9 cellular contexts compared by ENCODE assay signal in genomic region chr17:44707755-44708400, GRCh38. TPM values are rescaled to one million over a fixed set of nuclear protein-coding genes. Genes with fewer than 3 reads are reported as not detected.
DNase-seq lines count a peak whose midpoint lies in the region; ATAC-seq lines count a peak whose summit lies in the region.
"Had no signal": no experiment of that assay in that cellular context is flagged by ENCODE, and none has a peak within 500 bp of the region (broad histone marks: within the 10 kb centered on the region; RNA-seq: fewer than 3 reads in every experiment).

No MANE protein-coding gene starts in this region.

- no peaks in the 10 kb centered on the region for H3K9me3 Mint-ChIP-seq in naive thymus-derived CD4-positive, alpha-beta T cell
- H3K9me3 Mint-ChIP-seq: activated CD4-positive, alpha-beta T cell treated with anti-CD3 and anti-CD28 coated beads, Interleukin-2, amount 10 ng/mL, durations not matched to agents 24 days and 14 days had no signal

- no peaks in the 10 kb centered on the region for H3K36me3 Mint-ChIP-seq in naive thymus-derived CD4-positive, alpha-beta T cell

- peaks cover 0 to 9% (median 4%) of the 10 kb centered on the region in 5 donors for H3K27me3 Mint-ChIP-seq in naive thymus-derived CD4-positive, alpha-beta T cell

- H4K20me1 ChIP-seq in BLaER1, result no peaks in the 10 kb centered on the region

- H3K27ac ChIP-seq in BLaER1, result peak overlapping the region; percentile 81
- peak overlapping the region; percentile 56 for H3K27ac ChIP-seq in effector memory CD4-positive, alpha-beta T cell (ENCODE audit: insufficient read depth, low read length, poor library complexity, severe bottlenecking)
- H3K27ac ChIP-seq in naive thymus-derived CD4-positive, alpha-beta T cell (ENCODE audit: low read depth, low read length), result peak overlapping the region; percentile 62

- H3K4me1 Mint-ChIP-seq in naive thymus-derived CD4-positive, alpha-beta T cell, result peaks cover 0 to 7% (median 4%) of the 10 kb centered on the region in 7 donors

- peak overlapping the region; percentile 90 for H3K4me2 ChIP-seq in BLaER1

- H3K4me1 ChIP-seq in BLaER1, result peaks cover 22% of the 10 kb centered on the region
- peaks cover 3% of the 10 kb centered on the region for H3K4me1 ChIP-seq in effector memory CD4-positive, alpha-beta T cell (ENCODE audit: control insufficient read depth, insufficient read depth, low read length, poor library complexity, severe bottlenecking)
- H3K4me1 ChIP-seq in naive thymus-derived CD4-positive, alpha-beta T cell (ENCODE audit: control insufficient read depth in 2 of 2, insufficient read depth in 2 of 2, low read length in 2 of 2), result peaks cover 14 to 15% of the 10 kb centered on the region in 2 donors

- H3K27me3 ChIP-seq in BLaER1, result no peaks in the 10 kb centered on the region
- no peaks in the 10 kb centered on the region for H3K27me3 ChIP-seq in MG63
- H3K27me3 ChIP-seq in effector memory CD4-positive, alpha-beta T cell (replicated peaks; ENCODE audit: control insufficient read depth, insufficient read depth, low read length, poor library complexity, severe bottlenecking), result no peaks in the 10 kb centered on the region
- H3K27me3 ChIP-seq in naive thymus-derived CD4-positive, alpha-beta T cell (ENCODE audit: control insufficient read depth in 2 of 2, insufficient read depth in 2 of 2, low read length in 2 of 2), result no peaks in the 10 kb centered on the region

- H3K4me3 Mint-ChIP-seq in naive thymus-derived CD4-positive, alpha-beta T cell, result no peak overlapping the region
- H3K4me3 Mint-ChIP-seq: activated CD4-positive, alpha-beta T cell treated with anti-CD3 and anti-CD28 coated beads, Interleukin-2, amount 10 ng/mL, durations not matched to agents 24 days and 14 days had no signal

- CTCF ChIA-PET in naive thymus-derived CD4-positive, alpha-beta T cell (lab: Charles Lee), result interaction anchor here (1.0 to 1.2 kb wide), 2 partner anchors 17 to 18 kb away, joined by 4 to 6 read pairs; partner anchors contain the start of gene CCDC43

- H3K4me3 ChIP-seq in BLaER1, result peak overlapping the region; percentile 88
- H3K4me3 ChIP-seq in MG63, result peak overlapping the region; percentile 90
- peak overlapping the region; percentile 98 for H3K4me3 ChIP-seq in effector memory CD4-positive, alpha-beta T cell (ENCODE audit: insufficient read depth, low read depth, low read length, poor library complexity, severe bottlenecking)
- H3K4me3 ChIP-seq in naive thymus-derived CD4-positive, alpha-beta T cell (ENCODE audit: low read length), result peak overlapping the region; percentile 91

- H3K36me3 ChIP-seq in BLaER1 (peaks cover 16% of the 10 kb centered on the region), MG63 (peaks cover 4% of the 10 kb centered on the region; the same call in 1 of the 2 replicates)
- H3K36me3 ChIP-seq in effector memory CD4-positive, alpha-beta T cell (ENCODE audit: control insufficient read depth, insufficient read depth, low read length), result no peaks in the 10 kb centered on the region
- peaks cover 0 to 5% (median 0%) of the 10 kb centered on the region in 3 experiments for H3K36me3 ChIP-seq in naive thymus-derived CD4-positive, alpha-beta T cell (ENCODE audit: control insufficient read depth in 2 of 3, insufficient read depth in 3 of 3, low read length in 3 of 3)

- H3K9me3 ChIP-seq in BLaER1 (no peaks in the 10 kb centered on the region), MG63 (no peaks in the 10 kb centered on the region)
- H3K9me3 ChIP-seq in effector memory CD4-positive, alpha-beta T cell (ENCODE audit: control insufficient read depth, low read length), result no peaks in the 10 kb centered on the region
- no peaks in the 10 kb centered on the region for H3K9me3 ChIP-seq in naive thymus-derived CD4-positive, alpha-beta T cell (ENCODE audit: control insufficient read depth in 2 of 3, low read length in 3 of 3)

- POLR2A ChIA-PET in naive thymus-derived CD4-positive, alpha-beta T cell (lab: Charles Lee), result interaction anchor here (0.6 to 3.7 kb wide), 6 partner anchors 11 to 633 kb away, joined by 3 to 32 read pairs (median 3); partner anchors contain the start of gene CCDC43

- ATAC-seq in naive thymus-derived CD4-positive, alpha-beta T cell, result no peak
- no peak for ATAC-seq in GM18909 (IDR thresholded peaks at IDR 0.05; ENCODE audit: poor library complexity, unreplicated experiment)

- DNase-seq in MG63 (no peak), NCI-H2081 (lab: John Stamatoyannopoulos, UW) (no peak), mucosa of gallbladder (ENCODE audit: low spot score) (no peak), retina (no peak)
- DNase-seq in effector memory CD4-positive, alpha-beta T cell, result no peak
- DNase-seq in naive thymus-derived CD4-positive, alpha-beta T cell, result peak in 1 of 9 donors; percentile 22

- no peak overlapping the region for H3K27ac Mint-ChIP-seq in naive thymus-derived CD4-positive, alpha-beta T cell
- H3K27ac Mint-ChIP-seq: activated CD4-positive, alpha-beta T cell treated with anti-CD3 and anti-CD28 coated beads, Interleukin-2, amount 10 ng/mL, durations not matched to agents 24 days and 14 days had no signal

- intact Hi-C loops in naive thymus-derived CD4-positive, alpha-beta T cell (cut with micrococcal nuclease), result loop anchor here (1.0 to 10.0 kb wide), 4 partner anchors 19 to 191 kb away; partner anchors contain the start of genes CCDC43 (in 2 of the 2) and EFTUD2 (in 2 of the 2)

- H3K9ac ChIP-seq in BLaER1, result peak overlapping the region; percentile 86

RNA-seq across cellular contexts. Expression of gene DBF4B, which starts 0.6 kb away (rescaled TPM):
- total RNA-seq in MG63 (2014; rRNA removed; shearing (Covaris generic); ENCODE audit: low replicate concordance), result 7.9 and 11.1 TPM in 2 replicates
- total RNA-seq in naive thymus-derived CD4-positive, alpha-beta T cell, result 10 to 100 TPM in 1 of 5 experiments, 1 to 10 TPM in 4; 2.8 to 23.1 (median 7.8) TPM
- under 1 TPM; 0.35 to 0.70 TPM for polyA plus RNA-seq in naive thymus-derived CD4-positive, alpha-beta T cell
- total RNA-seq in mucosa of gallbladder, result 8.9 TPM

RNA-seq across cellular contexts. Expression of gene CCDC43, which starts 18.3 kb away (rescaled TPM):
- 39.1 and 63.4 TPM in 2 replicates for total RNA-seq in MG63 (2014; rRNA removed; shearing (Covaris generic); ENCODE audit: low replicate concordance)
- total RNA-seq in naive thymus-derived CD4-positive, alpha-beta T cell, result 10 to 100 TPM; 15.0 to 29.1 (median 20.2) TPM
- polyA plus RNA-seq in naive thymus-derived CD4-positive, alpha-beta T cell, result 10 to 100 TPM; 10.2 to 11.6 TPM
- 13.6 TPM for total RNA-seq in mucosa of gallbladder

RNA-seq across cellular contexts. Expression of gene ADAM11, which starts 50.9 kb away (rescaled TPM):
- 0.72 TPM in 1 of 2 replicates, not detected in the other for total RNA-seq in MG63 (2014; rRNA removed; shearing (Covaris generic); ENCODE audit: low replicate concordance)
- 1 to 10 TPM in 1 of 5 experiments, under 1 TPM in 4; 0.22 to 1.5 (median 0.66) TPM for total RNA-seq in naive thymus-derived CD4-positive, alpha-beta T cell
- polyA plus RNA-seq in naive thymus-derived CD4-positive, alpha-beta T cell, result under 1 TPM in 1 of 2 donors, not detected in 1; 0.08 TPM
- 2.8 TPM for total RNA-seq in mucosa of gallbladder

RNA-seq across cellular contexts. Expression of gene MEIOC, which starts 51.6 kb away (rescaled TPM):
- 0.95 TPM in 1 of 2 replicates, not detected in the other for total RNA-seq in MG63 (2014; rRNA removed; shearing (Covaris generic); ENCODE audit: low replicate concordance)
- total RNA-seq in naive thymus-derived CD4-positive, alpha-beta T cell, result under 1 TPM in 1 of 5 experiments, not detected in 4; 0.27 TPM
- under 1 TPM; 0.14 to 0.61 TPM for polyA plus RNA-seq in naive thymus-derived CD4-positive, alpha-beta T cell
- total RNA-seq in mucosa of gallbladder, result not detected
